28 cellular contexts compared by ENCODE assay signal in genomic region chr20:56316051-56316450, GRCh38.
"Had no signal": no experiment of that assay in that cellular context is flagged by ENCODE, and none has a peak within 500 bp of the region (broad histone marks: within the 10 kb centered on the region; RNA-seq: fewer than 3 reads in every experiment).

No MANE protein-coding gene starts in this region.

- ATAC-seq: activated CD8-positive, alpha-beta T cell treated with anti-CD3 and anti-CD28 coated beads for 36 hours; activated T-cell treated with anti-CD3 and anti-CD28 coated beads, Interleukin-2, amount 50 U/mL, for 72 hours; activated T-helper 17 cell treated with anti-CD3 and anti-CD28 coated beads, Interleukin-2, amount 50 U/mL, for 72 hours; PC-3 had no signal

- H3K27me3 ChIP-seq: ascending aorta, cardiac muscle cell, MG63, Peyer's patch, SJSA1 had no signal

- H3K27ac ChIP-seq: ascending aorta, cardiac muscle cell, Peyer's patch, SJSA1 had no signal

- H3K9me3 ChIP-seq: ascending aorta, MG63, Peyer's patch, SJSA1, SK-N-SH had no signal

- FAIRE-seq: TTC549 had no signal

- H3K4me2 ChIP-seq: SK-N-SH had no signal

- H3K4me1 ChIP-seq: ascending aorta, Peyer's patch, SJSA1 had no signal

- DNase-seq: activated CD4-positive, alpha-beta T cell treated with anti-CD3 and anti-CD28 coated beads, Interleukin-2, amount 10 ng/mL, durations not matched to agents 24 days and 14 days; activated CD4-positive, alpha-beta T cell treated with anti-CD3 and anti-CD28 coated beads, Interleukin-2, amount 50 U/mL, for 4 hours; activated CD8-positive, alpha-beta T cell treated with anti-CD3 and anti-CD28 coated beads for 36 hours; activated effector memory CD4-positive, alpha-beta T cell treated with anti-CD3 and anti-CD28 coated beads, Interleukin-2, amount 50 U/mL, for 16 hours; activated naive CD4-positive, alpha-beta T cell treated with Interleukin-2 at 50 U/mL for 16 hours; activated naive CD8-positive, alpha-beta T cell treated with anti-CD3 and anti-CD28 coated beads, Interleukin-2, amount 10 ng/mL, durations not matched to agents 7 days and 5 days; activated T-cell treated with anti-CD3 and anti-CD28 coated beads, Interleukin-2, amount 50 U/mL, for 1 hour; activated T-cell treated with anti-CD3 and anti-CD28 coated beads, Interleukin-2, amount 50 U/mL, for 72 hours; amygdala; MG63; NCI-H1092 treated with DMSO at 0.1 percent for 48 hours; NCI-H1417 treated with DMSO at 0.1 percent for 48 hours; NCI-H1694; NCI-H1930; NCI-H2081 treated with DMSO at 0.1 percent for 48 hours; NCI-H345; NCI-H524 treated with DMSO at 0.1 percent for 48 hours; NK-92 treated with Interleukin-12 subunit alpha and Interleukin-12 subunit beta, amount 100 ng/mL, for 24 hours; PC-3; Peyer's patch; RPMI8226; SHP77 treated with DMSO at 0.1 percent for 48 hours; SK-N-SH had no signal

- H3K4me3 ChIP-seq: ascending aorta, cardiac muscle cell, MG63, Peyer's patch, SJSA1 had no signal

- H3K9ac ChIP-seq: SK-N-SH had no signal

- H3K36me3 ChIP-seq: ascending aorta, cardiac muscle cell, MG63, Peyer's patch, SJSA1 had no signal
